8 cellular contexts compared by ENCODE assay signal in the genomic region with DNA sequence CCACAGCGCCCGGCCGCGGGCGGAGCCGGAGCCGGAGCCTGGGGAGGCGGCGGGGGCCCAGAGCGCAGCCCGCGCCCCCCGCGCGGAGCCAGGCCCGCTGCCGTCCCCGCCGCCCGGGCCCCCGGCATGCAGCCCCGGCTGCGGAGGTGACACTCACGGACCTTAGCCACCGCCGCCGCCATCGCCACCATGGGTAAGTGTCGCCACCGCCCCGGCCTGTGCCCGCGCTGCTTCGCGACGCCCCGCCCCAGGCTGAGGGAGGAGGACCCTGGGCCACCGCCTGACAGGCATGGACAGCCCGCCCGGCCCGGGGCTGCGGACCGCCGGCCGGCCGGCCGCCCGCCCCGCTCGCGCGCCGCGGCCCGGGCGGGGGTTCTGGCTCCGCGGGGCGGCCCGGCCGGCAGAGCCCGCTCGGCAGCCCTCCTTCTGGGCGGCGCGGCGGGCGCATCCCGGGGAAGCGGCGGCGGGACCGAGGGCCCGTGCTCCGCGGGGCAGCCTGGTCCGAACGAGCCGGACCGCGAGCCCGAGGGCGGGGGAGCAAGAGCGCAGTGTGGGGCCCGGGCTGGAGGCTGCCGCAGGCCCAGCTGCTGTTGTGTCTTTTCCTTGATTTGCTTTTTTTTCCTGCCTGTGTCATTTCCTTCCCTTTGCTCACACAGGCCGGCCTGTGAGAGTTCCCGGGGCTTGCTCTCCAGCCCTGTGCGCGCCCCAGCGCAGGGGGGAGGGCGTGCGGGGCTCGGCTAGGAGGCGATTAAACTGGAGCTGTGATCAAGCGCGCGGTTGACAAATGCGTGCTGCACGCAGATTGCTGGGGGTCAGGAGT. TPM values are rescaled to one million over a fixed set of nuclear protein-coding genes. Genes with fewer than 3 reads are reported as not detected.
DNase-seq lines count a peak whose midpoint lies in the region; FAIRE-seq and TF ChIP-seq lines count a peak whose summit lies in the region.

No MANE protein-coding gene starts in this region.

- no peaks in the 10 kb centered on the region for H3K36me3 Mint-ChIP-seq in immature natural killer cell

- TF ChIP-seq CTCF in GM12865 (IDR thresholded peaks at IDR 0.05; ENCODE audit: insufficient read depth, low read depth, low read length, missing control alignments) (no peak), HFF-Myc (IDR thresholded peaks at IDR 0.05; ENCODE audit: low read depth, low read length, missing control alignments) (no peak), WERI-Rb-1 (IDR thresholded peaks at IDR 0.05; ENCODE audit: low read depth, low read length) (no peak), bronchial epithelial cell (IDR thresholded peaks at IDR 0.05; ENCODE audit: insufficient read depth, low read length, severe bottlenecking) (no peak)

- H3K9ac ChIP-seq in skeletal muscle satellite cell (ENCODE audit: low read depth, low read length), result peak overlapping the region; percentile 87

- no peak for FAIRE-seq in bronchial epithelial cell (lab: Jason Lieb, UNC)

- peaks cover 22% of the 10 kb centered on the region for H3K4me1 ChIP-seq in skeletal muscle satellite cell (ENCODE audit: control insufficient read depth, insufficient read depth, low read length)

- H3K9me3 Mint-ChIP-seq in immature natural killer cell, result no peaks in the 10 kb centered on the region

- peak overlapping the region; percentile 77 to 92 (median 88) for H3K27ac Mint-ChIP-seq in immature natural killer cell

- H3K4me3 ChIP-seq in GM12865 (ENCODE audit: low read depth, low read length) (peak overlapping the region; percentile 85), HFF-Myc (replicated peaks; ENCODE audit: low read depth, low read length) (peak overlapping the region; percentile 66), WERI-Rb-1 (ENCODE audit: low read depth, low read length) (peak overlapping the region; percentile 64), bronchial epithelial cell (ENCODE audit: low read depth, low read length) (peak overlapping the region; percentile 71), skeletal muscle satellite cell (ENCODE audit: low read length) (peak overlapping the region; percentile 95)

- peak; percentile 70 for DNase-seq in GM12865 (ENCODE audit: low read depth)
- no peak for DNase-seq in HFF-Myc (ENCODE audit: extremely low read depth, low read depth)
- peak; percentile 45 for DNase-seq in MV-4-11 (lab: John Stamatoyannopoulos, UW)
- DNase-seq in WERI-Rb-1, result peak; percentile 82
- DNase-seq in bronchial epithelial cell (ENCODE audit: low read depth), result peak; percentile 37
- peak; percentile 34 to 63 (median 53) for DNase-seq in immature natural killer cell
- no peak for DNase-seq in NCI-H187 (lab: John Stamatoyannopoulos, UW)

- H3K27ac ChIP-seq in WERI-Rb-1, result peak overlapping the region; percentile 78

- peak overlapping the region; percentile 95 to 96 (median 96) for H3K4me3 Mint-ChIP-seq in immature natural killer cell

- H3K36me3 ChIP-seq in WERI-Rb-1 (no peaks in the 10 kb centered on the region), bronchial epithelial cell (ENCODE audit: control insufficient read depth, insufficient read depth, low read length) (no peaks in the 10 kb centered on the region), skeletal muscle satellite cell (ENCODE audit: insufficient read depth, low read length) (no peaks in the 10 kb centered on the region)

- peaks cover 48 to 52% of the 10 kb centered on the region in 2 donors for H3K4me1 Mint-ChIP-seq in immature natural killer cell

- no peaks in the 10 kb centered on the region for H3K9me3 ChIP-seq in WERI-Rb-1 (ENCODE audit: severe bottlenecking)
- H3K9me3 ChIP-seq in skeletal muscle satellite cell (replicated peaks; ENCODE audit: low read length), result no peaks in the 10 kb centered on the region

- peak overlapping the region; percentile 92 for H3K4me2 ChIP-seq in skeletal muscle satellite cell (ENCODE audit: low read length)

- H3K27me3 Mint-ChIP-seq in immature natural killer cell (ENCODE audit: low read depth in 3 of 3), result peaks cover 3 to 6% (median 4%) of the 10 kb centered on the region in 3 donors

- H3K27me3 ChIP-seq in WERI-Rb-1 (ENCODE audit: insufficient read depth, low read depth, severe bottlenecking) (no peaks in the 10 kb centered on the region), bronchial epithelial cell (ENCODE audit: control insufficient read depth, insufficient read depth, low read length) (no peaks in the 10 kb centered on the region), skeletal muscle satellite cell (ENCODE audit: control insufficient read depth, insufficient read depth, low read length) (no peaks in the 10 kb centered on the region)

RNA-seq across cellular contexts. Expression of a gene that starts 0.6 kb away (rescaled TPM):
- total RNA-seq in bronchial epithelial cell, result 10.1 and 11.1 TPM in 2 replicates
- 10 to 100 TPM; 21.4 to 40.4 (median 31.9) TPM for polyA plus RNA-seq in immature natural killer cell
- total RNA-seq in skeletal muscle satellite cell (2012; rRNA removed), result 20.0 and 20.1 TPM in 2 replicates

RNA-seq across cellular contexts. Expression of a gene that starts 22.1 kb away (rescaled TPM):
- total RNA-seq in bronchial epithelial cell, result 11.5 and 11.6 TPM in 2 replicates
- polyA plus RNA-seq in immature natural killer cell, result 10 to 100 TPM; 10.9 to 19.9 (median 19.6) TPM
- 21.0 and 24.1 TPM in 2 replicates for total RNA-seq in skeletal muscle satellite cell (2012; rRNA removed)

Comparison
In these comparisons a context has a peak if more than half of its experiments do, and no peak if none do; other contexts are left out.
1. DNase-seq: peak in GM12865 (single experiment), MV-4-11 (single experiment), WERI-Rb-1 (single experiment), bronchial epithelial cell (single experiment) and immature natural killer cell (3 of 3); none in HFF-Myc (single experiment) and NCI-H187 (0 of 2).
2. Peak in every context shown above with its lines, with median percentiles within 50 percentile points of each other: H3K4me3 ChIP-seq.